Comparison of ENCODE assay signal across 21 cellular contexts in the genomic region with DNA sequence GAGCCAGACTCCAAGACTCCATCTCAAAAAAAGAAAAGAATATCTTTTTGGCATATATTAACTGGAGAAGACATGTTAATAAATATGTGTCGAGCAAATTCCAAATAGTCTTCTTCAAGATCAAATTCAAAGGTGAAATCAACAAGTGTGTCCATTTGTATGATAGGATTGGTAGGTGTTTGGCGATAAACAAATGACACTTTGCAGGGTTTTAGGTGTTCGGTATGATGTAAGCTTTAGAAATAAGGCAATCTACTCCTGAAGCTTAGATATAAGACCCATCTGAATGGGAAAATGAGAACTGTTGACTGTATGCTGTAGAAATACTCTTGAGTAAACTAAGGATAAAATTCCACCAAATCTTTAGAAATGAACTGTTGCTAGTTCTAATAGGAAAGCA.
DNase-seq lines count a peak whose midpoint lies in the region; ATAC-seq and TF ChIP-seq lines count a peak whose summit lies in the region.
"Had no signal": no experiment of that assay in that cellular context is flagged by ENCODE, and none has a peak within 500 bp of the region (broad histone marks: within the 10 kb centered on the region; RNA-seq: fewer than 3 reads in every experiment).

No MANE protein-coding gene starts in this region.

- H3K9ac ChIP-seq in mesendoderm (ENCODE audit: low read length): no peak overlapping the region
- H3K9ac ChIP-seq: BLaER1 treated with 17β-estradiol and CSF1 and Interleukin-3, amounts not matched to agents 10 nM and 100 nM had no signal

- peak overlapping the region; percentile 28 for H2BK15ac ChIP-seq in mesendoderm (replicated peaks; ENCODE audit: low read depth)

- H2BK5ac ChIP-seq in mesendoderm (ENCODE audit: low read length): no peak overlapping the region

- H3K79me2 ChIP-seq in mesendoderm (ENCODE audit: control insufficient read depth, insufficient read depth, low read length): no peaks in the 10 kb centered on the region

- H3K36me3 Mint-ChIP-seq in Calu3 (ENCODE audit: insufficient read depth, unreplicated experiment): peaks cover 52% of the 10 kb centered on the region
- H3K36me3 Mint-ChIP-seq: CD8-positive, alpha-beta T cell had no signal

- peak overlapping the region; percentile 33 for H3K27ac Mint-ChIP-seq in Calu3 (ENCODE audit: unreplicated experiment)
- H3K27ac Mint-ChIP-seq: B cell; CD4-positive, alpha-beta T cell; CD8-positive, alpha-beta T cell had no signal

- intact Hi-C loops in Calu3 (cut with micrococcal nuclease; ENCODE audit: unreplicated experiment): no loop called here

- DNase-seq in Calu3 (no peak), mesendoderm (no peak), MG63 (no peak)
- DNase-seq: AML-193; Caco-2; CD4-positive, alpha-beta T cell; CD8-positive, alpha-beta T cell; DMS 273 treated with DMSO at 0.1 percent for 48 hours; DMS153; DMS53; DMS79; DND-41; EL; GF-D8 had no signal

- H4K5ac ChIP-seq in mesendoderm (ENCODE audit: low read length): no peak overlapping the region

- no peaks in the 10 kb centered on the region for H3K4me1 ChIP-seq in HEK293 (ENCODE audit: control insufficient read depth, insufficient read depth, low read length)
- peaks cover 5% of the 10 kb centered on the region for H3K4me1 ChIP-seq in mesendoderm (ENCODE audit: control insufficient read depth, low read depth, low read length)

- no peaks in the 10 kb centered on the region for H3K9me3 Mint-ChIP-seq in Calu3 (ENCODE audit: low read depth, unreplicated experiment)
- H3K9me3 Mint-ChIP-seq: CD4-positive, alpha-beta T cell; CD8-positive, alpha-beta T cell had no signal

- no peak for ATAC-seq in GM18867 (IDR thresholded peaks at IDR 0.05; ENCODE audit: unreplicated experiment)
- ATAC-seq: A549; CD8-positive, alpha-beta T cell had no signal

- 100% methylated on average over 2 of the region's 3 CpGs for WGBS in mesendoderm (ENCODE audit: extremely low coverage, insufficient coverage, low lambda C conversion rate)

- H3K36me3 ChIP-seq in HEK293 (ENCODE audit: control insufficient read depth in 2 of 2, insufficient read depth in 1 of 2, low read length in 2 of 2) (no peaks in the 10 kb centered on the region), mesendoderm (ENCODE audit: control insufficient read depth, insufficient read depth, low read length) (no peaks in the 10 kb centered on the region), MG63 (no peaks in the 10 kb centered on the region)
- H3K36me3 ChIP-seq: BLaER1 treated with 17β-estradiol and CSF1 and Interleukin-3, amounts not matched to agents 10 nM and 100 nM had no signal

- no TSS peak for BruUV-seq in Calu3 (replicated peaks; lab: Mats Ljungman, UMichigan)

- H3K23ac ChIP-seq in mesendoderm (ENCODE audit: low read length): no peak overlapping the region

- H3K4me3 ChIP-seq in HEK293 (ENCODE audit: low read depth, low read length) (no peak overlapping the region), mesendoderm (ENCODE audit: low read length) (no peak overlapping the region), MG63 (no peak overlapping the region)
- H3K4me3 ChIP-seq: A549; BLaER1 treated with 17β-estradiol and CSF1 and Interleukin-3, amounts not matched to agents 10 nM and 100 nM had no signal

- no peak overlapping the region for H3K18ac ChIP-seq in mesendoderm (ENCODE audit: low read length)

- H2AK5ac ChIP-seq in mesendoderm (ENCODE audit: low read length): no peak overlapping the region

- no peak overlapping the region for H3K4me2 ChIP-seq in mesendoderm (ENCODE audit: low read length)
- H3K4me2 ChIP-seq: A549; BLaER1 treated with 17β-estradiol and CSF1 and Interleukin-3, amounts not matched to agents 10 nM and 100 nM had no signal

- no peak overlapping the region for H3K56ac ChIP-seq in mesendoderm (ENCODE audit: low read length)

- no peak overlapping the region for H2BK120ac ChIP-seq in mesendoderm (ENCODE audit: low read depth, low read length)

- POLR2A ChIA-PET in HEK293 (lab: Yijun Ruan, JAX): no interaction called here

- H3K4ac ChIP-seq in mesendoderm (ENCODE audit: low read depth, low read length): no peak overlapping the region

- H3K79me1 ChIP-seq in mesendoderm (ENCODE audit: low read length): no peaks in the 10 kb centered on the region

- peaks cover 80% of the 10 kb centered on the region for H3K4me1 Mint-ChIP-seq in Calu3 (ENCODE audit: low read depth, unreplicated experiment)
- H3K4me1 Mint-ChIP-seq: B cell had no signal

- H4K8ac ChIP-seq in mesendoderm (ENCODE audit: low read depth, low read length): no peak overlapping the region

- CTCF ChIA-PET in Calu3 (lab: Charles Lee): interaction anchor here (1.2 kb wide), 1 partner anchor 9 kb away, joined by 3 read pairs; no protein-coding TSS in a partner anchor
- CTCF ChIA-PET in HEK293 (lab: Yijun Ruan, JAX): no interaction called here

- H3K27ac ChIP-seq in HEK293 (ENCODE audit: extremely low read depth, low read depth, low read length): no peak overlapping the region
- no peak overlapping the region for H3K27ac ChIP-seq in mesendoderm (ENCODE audit: low read depth, low read length)
- H3K27ac ChIP-seq: 22Rv1; BLaER1 treated with 17β-estradiol and CSF1 and Interleukin-3, amounts not matched to agents 10 nM and 100 nM; C4-2B had no signal

- no peaks in the 10 kb centered on the region for H3K27me3 Mint-ChIP-seq in Calu3 (ENCODE audit: unreplicated experiment)

- no peak for TF ChIP-seq CTCF in Calu3 (IDR thresholded peaks at IDR 0.05; ENCODE audit: unreplicated experiment)
- no peak for TF ChIP-seq CTCF in HEK293 (tag by site-specific recombination; IDR thresholded peaks at IDR 0.05)

- H3K9me3 ChIP-seq in HEK293 (ENCODE audit: control insufficient read depth, insufficient read depth, low read depth, low read length) (no peaks in the 10 kb centered on the region), MG63 (no peaks in the 10 kb centered on the region)
- H3K9me3 ChIP-seq: Caco-2 had no signal

- no peaks in the 10 kb centered on the region for H3K27me3 ChIP-seq in mesendoderm (ENCODE audit: insufficient read depth, low read length, poor library complexity)
- H3K27me3 ChIP-seq in MG63: no peaks in the 10 kb centered on the region
- H3K27me3 ChIP-seq: BLaER1 treated with 17β-estradiol and CSF1 and Interleukin-3, amounts not matched to agents 10 nM and 100 nM had no signal

- H3K4me3 Mint-ChIP-seq in Calu3 (ENCODE audit: low read depth, unreplicated experiment): no peak overlapping the region
- H3K4me3 Mint-ChIP-seq: B cell; CD4-positive, alpha-beta T cell; CD8-positive, alpha-beta T cell had no signal

TF ChIP-seq in HEK293, 187 proteins besides CTCF, POLR2A, EP300 and RAD21:
- peak; percentile 58 for TF ChIP-seq SCRT2 (tag by site-specific recombination; IDR thresholded peaks at IDR 0.05)
- TF ChIP-seq ZNF488 (tag by site-specific recombination; IDR thresholded peaks at IDR 0.05): no peak
